12 cellular contexts compared by ENCODE assay signal in genomic region chr13:32984857-32985626, GRCh38. TPM values are rescaled to one million over a fixed set of nuclear protein-coding genes. Genes with fewer than 3 reads are reported as not detected.
A peak's percentile ranks its signal among the peaks of the same experiment; 100 is the strongest.
DNase-seq lines count a peak whose midpoint lies in the region.
"Had no signal": no experiment of that assay in that cellular context is flagged by ENCODE, and none has a peak within 500 bp of the region (broad histone marks: within the 10 kb centered on the region; RNA-seq: fewer than 3 reads in every experiment).

No MANE protein-coding gene starts in this region.

- no peaks in the 10 kb centered on the region for H3K9me3 ChIP-seq in neuronal stem cell (replicated peaks in 1 of 2; ENCODE audit: control insufficient read depth in 2 of 2, insufficient read depth in 1 of 2, low read depth in 1 of 2, low read length in 2 of 2)

- H3K14ac ChIP-seq in neuronal stem cell (ENCODE audit: low read length), result no peak overlapping the region

- H4K8ac ChIP-seq in neuronal stem cell (ENCODE audit: low read depth, low read length), result no peak overlapping the region

- no peak overlapping the region for H3K23ac ChIP-seq in neuronal stem cell (ENCODE audit: low read depth, low read length, poor library complexity)

- no peak overlapping the region for H3K4me2 ChIP-seq in neuronal stem cell (ENCODE audit: insufficient read depth, low read length, poor library complexity, severe bottlenecking)

- no peak overlapping the region for H2BK12ac ChIP-seq in neuronal stem cell (ENCODE audit: low read length)

- H2BK120ac ChIP-seq in neuronal stem cell (ENCODE audit: low read depth, low read length), result no peak overlapping the region

- no peak overlapping the region for H3K9ac ChIP-seq in neuronal stem cell (ENCODE audit: low read depth, low read length, poor library complexity)

- peak; percentile 25 for DNase-seq in NCI-H1105 treated with DMSO at 0.1 percent for 48 hours (lab: John Stamatoyannopoulos, UW)
- DNase-seq in NCI-H1105 (lab: John Stamatoyannopoulos, UW), result no peak
- peak; percentile 96 for DNase-seq in NCI-H146 (lab: John Stamatoyannopoulos, UW)
- DNase-seq in SHP77 treated with DMSO at 0.1 percent for 48 hours (lab: John Stamatoyannopoulos, UW), result peak; percentile 87
- DNase-seq in neuronal stem cell (ENCODE audit: low spot score), result no peak
- no peak for DNase-seq in NCI-H82 (lab: John Stamatoyannopoulos, UW)
- no peak for DNase-seq in mucosa of gallbladder (ENCODE audit: low spot score)
- DNase-seq in NOMO-1 treated with dmso at 0.1 percent for 144 hours (lab: John Stamatoyannopoulos, UW; ENCODE audit: unreplicated experiment), result no peak
- DNase-seq: 8988T; activated T-cell treated with anti-CD3 and anti-CD28 coated beads, Interleukin-2, amount 50 U/mL, for 4 hours; left cardiac atrium; natural killer cell had no signal

- no peak overlapping the region for H3K27ac ChIP-seq in neuronal stem cell (replicated peaks; ENCODE audit: low read length)

- H3K4me1 ChIP-seq in neuronal stem cell (ENCODE audit: control insufficient read depth in 2 of 2, insufficient read depth in 1 of 2, low read depth in 1 of 2, low read length in 2 of 2), result no peaks in the 10 kb centered on the region

- H3K18ac ChIP-seq in neuronal stem cell (ENCODE audit: low read length), result peak overlapping the region; percentile 50

- H3K36me3 ChIP-seq in neuronal stem cell (replicated peaks in 1 of 2; ENCODE audit: control insufficient read depth in 2 of 2, insufficient read depth in 2 of 2, low read length in 2 of 2), result no peaks in the 10 kb centered on the region

- H2BK5ac ChIP-seq in neuronal stem cell (ENCODE audit: low read length), result no peak overlapping the region

- no peak overlapping the region for H2AFZ ChIP-seq in neuronal stem cell (ENCODE audit: low read length)

- H2BK15ac ChIP-seq in neuronal stem cell (ENCODE audit: low read length), result no peak overlapping the region

- WGBS in neuronal stem cell (ENCODE audit: extremely low coverage in 2 of 2, insufficient read length in 2 of 2, insufficient replicate concordance in 1 of 2), 2 donors, result no CpG with 5 or more reads among the region's 10 CpGs

- H3K4ac ChIP-seq in neuronal stem cell (ENCODE audit: low read length), result no peak overlapping the region

- no peak overlapping the region for H4K91ac ChIP-seq in neuronal stem cell (ENCODE audit: low read depth, low read length, poor library complexity)

- no peak overlapping the region for H2AK5ac ChIP-seq in neuronal stem cell (ENCODE audit: low read depth, low read length)

- H3K4me3 ChIP-seq in neuronal stem cell (ENCODE audit: low read length in 2 of 2), result peak overlapping the region in 1 of 2 donors; percentile 42

- H3K79me1 ChIP-seq in neuronal stem cell (ENCODE audit: low read depth, low read length), result no peaks in the 10 kb centered on the region

- H3K27me3 ChIP-seq in neuronal stem cell (ENCODE audit: control insufficient read depth in 3 of 3, insufficient read depth in 3 of 3, low read depth in 1 of 3, low read length in 3 of 3), result no peaks in the 10 kb centered on the region

RNA-seq across cellular contexts. Expression of gene KL, which starts 31.2 kb away (rescaled TPM):
- polyA plus RNA-seq in neuronal stem cell (2013, experiment 1 of 2), result 0.08 TPM
- 0.04 TPM for polyA plus RNA-seq in neuronal stem cell (2013, experiment 2 of 2)
- 1.8 TPM for total RNA-seq in mucosa of gallbladder
- total RNA-seq: natural killer cell had no signal

Comparison
In these comparisons a context has a peak if more than half of its experiments do, and no peak if none do; other contexts are left out.
1. DNase-seq: peak in NCI-H1105 treated with DMSO at 0.1 percent for 48 hours (single experiment), NCI-H146 (single experiment) and SHP77 treated with DMSO at 0.1 percent for 48 hours (single experiment); none in NCI-H1105 (single experiment), neuronal stem cell (single experiment), NCI-H82 (single experiment), mucosa of gallbladder (single experiment) and NOMO-1 treated with dmso at 0.1 percent for 144 hours (single experiment).